In genomic region chr22:43511276-43511910, GRCh38 we compare ENCODE assay signal across 21 cellular contexts.
DNase-seq lines count a peak whose midpoint lies in the region; ATAC-seq, FAIRE-seq and TF ChIP-seq lines count a peak whose summit lies in the region.
"Had no signal": no experiment of that assay in that cellular context is flagged by ENCODE, and none has a peak within 500 bp of the region (broad histone marks: within the 10 kb centered on the region; RNA-seq: fewer than 3 reads in every experiment).

No MANE protein-coding gene starts in this region.

- TF ChIP-seq POLR2A in breast epithelium (IDR thresholded peaks at IDR 0.05), result no peak

- H2BK15ac ChIP-seq in mesendoderm (replicated peaks; ENCODE audit: low read depth), result no peak overlapping the region

- H3K9ac ChIP-seq in kidney (ENCODE audit: low read length in 2 of 2) (no peak overlapping the region), mesendoderm (ENCODE audit: low read length) (no peak overlapping the region)
- H3K9ac ChIP-seq: BLaER1 had no signal

- no peaks in the 10 kb centered on the region for H3K27me3 ChIP-seq in breast epithelium
- no peaks in the 10 kb centered on the region for H3K27me3 ChIP-seq in aorta (ENCODE audit: control insufficient read depth in 1 of 2, insufficient read depth in 2 of 2, low read length in 1 of 2)
- no peaks in the 10 kb centered on the region for H3K27me3 ChIP-seq in mesendoderm (ENCODE audit: insufficient read depth, low read length, poor library complexity)
- H3K27me3 ChIP-seq: BLaER1 had no signal

- no peak overlapping the region for H3K4ac ChIP-seq in mesendoderm (ENCODE audit: low read depth, low read length)

- H3K4me1 ChIP-seq in breast epithelium, result no peaks in the 10 kb centered on the region
- H3K4me1 ChIP-seq in kidney (ENCODE audit: control insufficient read depth in 1 of 2, insufficient read depth in 1 of 2, low read depth in 1 of 2, low read length in 2 of 2), result no peaks in the 10 kb centered on the region
- no peaks in the 10 kb centered on the region for H3K4me1 ChIP-seq in aorta (ENCODE audit: control insufficient read depth in 1 of 2, insufficient read depth in 2 of 2, low read length in 2 of 2)
- H3K4me1 ChIP-seq in mesendoderm (ENCODE audit: control insufficient read depth, low read depth, low read length), result no peaks in the 10 kb centered on the region
- H3K4me1 ChIP-seq: A549 had no signal

- H3K4me1 Mint-ChIP-seq in MCF 10A (ENCODE audit: insufficient read depth, unreplicated experiment), result no peaks in the 10 kb centered on the region
- H3K4me1 Mint-ChIP-seq: CD14-positive monocyte; CD4-positive, alpha-beta memory T cell had no signal

- no peak overlapping the region for H2BK120ac ChIP-seq in mesendoderm (ENCODE audit: low read depth, low read length)

- no peak overlapping the region for H4K5ac ChIP-seq in mesendoderm (ENCODE audit: low read length)

- H3K56ac ChIP-seq in mesendoderm (ENCODE audit: low read length), result no peak overlapping the region

- no peak overlapping the region for H3K27ac Mint-ChIP-seq in MCF 10A (ENCODE audit: low read depth, unreplicated experiment)
- H3K27ac Mint-ChIP-seq: CD14-positive monocyte; CD4-positive, alpha-beta memory T cell had no signal

- no peak overlapping the region for H3K4me2 ChIP-seq in mesendoderm (ENCODE audit: low read length)
- H3K4me2 ChIP-seq: A549, BLaER1 had no signal

- 78 to 80% methylated on average over 16 of the region's 16 CpGs for WGBS in aorta, 2 donors
- no CpG with 5 or more reads among the region's 16 CpGs for WGBS in mesendoderm (ENCODE audit: extremely low coverage, insufficient coverage, low lambda C conversion rate)

- H3K36me3 Mint-ChIP-seq in MCF 10A (ENCODE audit: insufficient read depth, unreplicated experiment), result no peaks in the 10 kb centered on the region
- H3K36me3 Mint-ChIP-seq: CD14-positive monocyte; CD4-positive, alpha-beta memory T cell had no signal

- no peaks in the 10 kb centered on the region for H3K27me3 Mint-ChIP-seq in MCF 10A (ENCODE audit: insufficient read depth, unreplicated experiment)
- H3K27me3 Mint-ChIP-seq: CD4-positive, alpha-beta memory T cell had no signal

- intact Hi-C loops in breast epithelium (cut with DNase I; ENCODE audit: low total_unique reads), result no loop called here
- intact Hi-C loops in MCF 10A (cut with micrococcal nuclease), result no loop called here
- intact Hi-C loops in kidney (cut with DNase I), result no loop called here
- intact Hi-C loops in aorta (cut with DNase I), result no loop called here

- CTCF ChIA-PET in MCF 10A (lab: Yijun Ruan, JAX), result no interaction called here

- no peak overlapping the region for H3K4me3 Mint-ChIP-seq in MCF 10A (ENCODE audit: unreplicated experiment)
- H3K4me3 Mint-ChIP-seq: CD14-positive monocyte; CD4-positive, alpha-beta memory T cell had no signal

- ATAC-seq in aorta (ENCODE audit: low FRiP score), result peak; percentile 10
- ATAC-seq: A549 had no signal

- no TSS peak for BruUV-seq in MCF 10A (replicated peaks; lab: Mats Ljungman, UMichigan)

- H3K27ac ChIP-seq in breast epithelium (peak overlapping the region; percentile 55 to 68), kidney (ENCODE audit: low read depth in 2 of 2, low read length in 2 of 2) (no peak overlapping the region), aorta (ENCODE audit: low read depth in 1 of 2, low read length in 2 of 2) (no peak overlapping the region), mesendoderm (ENCODE audit: low read depth, low read length) (no peak overlapping the region)
- H3K27ac ChIP-seq: 22Rv1, A549, BLaER1, HL-60 had no signal

- H3K4me3 ChIP-seq in breast epithelium (no peak overlapping the region), epithelial cell of esophagus (ENCODE audit: low read length) (no peak overlapping the region), kidney (ENCODE audit: low read length in 2 of 2) (no peak overlapping the region), aorta (ENCODE audit: low read length in 2 of 2) (no peak overlapping the region), mesendoderm (ENCODE audit: low read length) (no peak overlapping the region)
- H3K4me3 ChIP-seq: A549, BLaER1 had no signal

- no peak overlapping the region for H2BK5ac ChIP-seq in mesendoderm (ENCODE audit: low read length)

- POLR2A ChIA-PET in MCF 10A (lab: Yijun Ruan, JAX), result no interaction called here

- no peak overlapping the region for H3K18ac ChIP-seq in mesendoderm (ENCODE audit: low read length)

- H2AK5ac ChIP-seq in mesendoderm (ENCODE audit: low read length), result no peak overlapping the region

- no peak overlapping the region for H3K23ac ChIP-seq in mesendoderm (ENCODE audit: low read length)

- H3K79me1 ChIP-seq in mesendoderm (ENCODE audit: low read length), result no peaks in the 10 kb centered on the region

- no peaks in the 10 kb centered on the region for H3K36me3 ChIP-seq in breast epithelium
- H3K36me3 ChIP-seq in kidney (ENCODE audit: control insufficient read depth in 1 of 2, insufficient read depth in 2 of 2, low read length in 2 of 2), result no peaks in the 10 kb centered on the region
- H3K36me3 ChIP-seq in aorta (ENCODE audit: control insufficient read depth in 1 of 2, insufficient read depth in 2 of 2, low read length in 1 of 2), result no peaks in the 10 kb centered on the region
- no peaks in the 10 kb centered on the region for H3K36me3 ChIP-seq in mesendoderm (ENCODE audit: control insufficient read depth, insufficient read depth, low read length)
- H3K36me3 ChIP-seq: BLaER1 had no signal

- no peak overlapping the region for H4K8ac ChIP-seq in mesendoderm (ENCODE audit: low read depth, low read length)

- DNase-seq in breast epithelium (ENCODE audit: low spot score in 2 of 2), result peak in 1 of 2 donors; percentile 70
- DNase-seq in MCF 10A (ENCODE audit: unreplicated experiment), result no peak
- DNase-seq in epithelial cell of esophagus (ENCODE audit: low read depth), result peak; percentile 92
- peak; percentile 28 for DNase-seq in kidney
- peak in 1 of 2 donors; percentile 61 for DNase-seq in aorta
- DNase-seq in activated T-cell treated with anti-CD3 and anti-CD28 coated beads for 4 hours, result no peak
- no peak for DNase-seq in MV-4-11 (lab: John Stamatoyannopoulos, UW)
- DNase-seq in mesendoderm, result no peak
- DNase-seq: AML-193; CD4-positive, alpha-beta memory T cell; DMS153; DMS79; GF-D8; HCEC 1CT; IMR-90 had no signal

- H3K79me2 ChIP-seq in mesendoderm (ENCODE audit: control insufficient read depth, insufficient read depth, low read length), result no peaks in the 10 kb centered on the region

- no peak for FAIRE-seq in kidney (lab: Jason Lieb, UNC)
- FAIRE-seq: A549, H54 had no signal

- TF ChIP-seq CTCF in breast epithelium (IDR thresholded peaks at IDR 0.05) (no peak), MCF 10A (IDR thresholded peaks at IDR 0.05; ENCODE audit: unreplicated experiment) (no peak), epithelial cell of esophagus (IDR thresholded peaks at IDR 0.05; ENCODE audit: insufficient read depth, low read depth, low read length, missing control alignments) (no peak), kidney (IDR thresholded peaks at IDR 0.05; ENCODE audit: borderline replicate concordance, extremely low read depth, insufficient read depth) (no peak)

- H3K9me3 ChIP-seq in breast epithelium (no peaks in the 10 kb centered on the region), kidney (ENCODE audit: control insufficient read depth in 1 of 2, low read length in 2 of 2) (no peaks in the 10 kb centered on the region), aorta (ENCODE audit: control insufficient read depth, low read length) (no peaks in the 10 kb centered on the region)
- H3K9me3 ChIP-seq: A549, BLaER1 had no signal

- H3K9me3 Mint-ChIP-seq in MCF 10A (ENCODE audit: unreplicated experiment), result no peaks in the 10 kb centered on the region
- H3K9me3 Mint-ChIP-seq: CD4-positive, alpha-beta memory T cell had no signal

Comparison
In these comparisons a context has a peak if more than half of its experiments do, and no peak if none do; other contexts are left out.
1. DNase-seq: peak in epithelial cell of esophagus (single experiment) and kidney (single experiment); none in MCF 10A (single experiment), activated T-cell treated with anti-CD3 and anti-CD28 coated beads for 4 hours (single experiment), MV-4-11 (single experiment) and mesendoderm (single experiment).
2. H3K27ac ChIP-seq: peak in breast epithelium (2 of 2); none in kidney (0 of 2), aorta (0 of 2) and mesendoderm (single experiment).